Comparison of ENCODE assay signal across 17 cellular contexts in genomic region chr1:116755036-116755435, GRCh38. TPM values are rescaled to one million over a fixed set of nuclear protein-coding genes. Genes with fewer than 3 reads are reported as not detected.
DNase-seq lines count a peak whose midpoint lies in the region; ATAC-seq lines count a peak whose summit lies in the region.
"Had no signal": no experiment of that assay in that cellular context is flagged by ENCODE, and none has a peak within 500 bp of the region (broad histone marks: within the 10 kb centered on the region; RNA-seq: fewer than 3 reads in every experiment).

No MANE protein-coding gene starts in this region.

- H3K36me3 ChIP-seq in naive thymus-derived CD4-positive, alpha-beta T cell (ENCODE audit: control insufficient read depth in 2 of 3, insufficient read depth in 3 of 3, low read length in 3 of 3), result peaks cover 4 to 6% (median 6%) of the 10 kb centered on the region in 3 experiments
- H3K36me3 ChIP-seq in HAP-1 (replicated peaks), result no peaks in the 10 kb centered on the region
- H3K36me3 ChIP-seq: ascending aorta, heart right ventricle, SJCRH30 had no signal

- in situ Hi-C loops in HAP-1 (cut with MboI; ENCODE audit: low sequenced_read_pairs), result no loop called here

- intact Hi-C loops in naive thymus-derived CD4-positive, alpha-beta T cell (cut with micrococcal nuclease), result no loop called here

- H3K27me3 Mint-ChIP-seq in stimulated activated naive CD8-positive, alpha-beta T cell treated with anti-CD3 and anti-CD28 coated beads, Interleukin-15, Interleukin-2, amounts not matched to agents 100 ng/mL and 50 ng/mL, for 24 hours, result no peaks in the 10 kb centered on the region
- no peaks in the 10 kb centered on the region for H3K27me3 Mint-ChIP-seq in activated naive CD8-positive, alpha-beta T cell
- no peaks in the 10 kb centered on the region for H3K27me3 Mint-ChIP-seq in naive thymus-derived CD4-positive, alpha-beta T cell

- H3K27me3 ChIP-seq in naive thymus-derived CD4-positive, alpha-beta T cell (ENCODE audit: control insufficient read depth in 2 of 2, insufficient read depth in 2 of 2, low read length in 2 of 2), result no peaks in the 10 kb centered on the region
- no peaks in the 10 kb centered on the region for H3K27me3 ChIP-seq in HAP-1 (ENCODE audit: low read depth)
- H3K27me3 ChIP-seq: ascending aorta, heart right ventricle, SJCRH30, testis had no signal

- POLR2A ChIA-PET in naive thymus-derived CD4-positive, alpha-beta T cell (lab: Charles Lee), result interaction anchor here (1.0 to 11.7 kb wide), 11 partner anchors 12 to 305 kb away, joined by 3 to 367 read pairs (median 10); partner anchors contain the start of gene TTF2

- peak overlapping the region; percentile 99 for H3K27ac Mint-ChIP-seq in stimulated activated naive CD8-positive, alpha-beta T cell treated with anti-CD3 and anti-CD28 coated beads, Interleukin-15, Interleukin-2, amounts not matched to agents 100 ng/mL and 50 ng/mL, for 24 hours
- H3K27ac Mint-ChIP-seq in activated naive CD8-positive, alpha-beta T cell, result peak overlapping the region; percentile 100
- H3K27ac Mint-ChIP-seq in naive thymus-derived CD4-positive, alpha-beta T cell, result peak overlapping the region; percentile 93 to 99 (median 97)

- H3K4me3 Mint-ChIP-seq in stimulated activated naive CD8-positive, alpha-beta T cell treated with anti-CD3 and anti-CD28 coated beads, Interleukin-15, Interleukin-2, amounts not matched to agents 100 ng/mL and 50 ng/mL, for 24 hours, result peak overlapping the region; percentile 100
- H3K4me3 Mint-ChIP-seq in activated naive CD8-positive, alpha-beta T cell, result peak overlapping the region; percentile 97
- peak overlapping the region; percentile 91 to 100 (median 98) for H3K4me3 Mint-ChIP-seq in naive thymus-derived CD4-positive, alpha-beta T cell
- H3K4me3 Mint-ChIP-seq: naive B cell had no signal

- ATAC-seq in stimulated activated naive CD8-positive, alpha-beta T cell treated with anti-CD3 and anti-CD28 coated beads, Interleukin-15, Interleukin-2, amounts not matched to agents 100 U/mL and 50 U/mL, for 24 hours, result no peak
- ATAC-seq in naive thymus-derived CD4-positive, alpha-beta T cell, result no peak
- ATAC-seq in HG02884 (IDR thresholded peaks at IDR 0.05; ENCODE audit: unreplicated experiment), result no peak
- ATAC-seq: heart right ventricle had no signal

- DNase-seq in stimulated activated naive CD8-positive, alpha-beta T cell treated with anti-CD3 and anti-CD28 coated beads, Interleukin-15, Interleukin-2, amounts not matched to agents 100 U/mL and 50 U/mL, for 24 hours, result no peak
- no peak for DNase-seq in naive thymus-derived CD4-positive, alpha-beta T cell
- DNase-seq in UCSD-AML1 (lab: John Stamatoyannopoulos, UW; ENCODE audit: unreplicated experiment) (no peak), NCI-H2081 (lab: John Stamatoyannopoulos, UW) (no peak), HAP-1 (ENCODE audit: low spot score in 2 of 2) (no peak)
- DNase-seq: heart right ventricle, naive B cell, NCI-H1436, NCI-H345, SJCRH30, testis had no signal

- peak overlapping the region; percentile 90 for H3K4me3 ChIP-seq in naive thymus-derived CD4-positive, alpha-beta T cell (ENCODE audit: low read length)
- no peak overlapping the region for H3K4me3 ChIP-seq in HAP-1
- H3K4me3 ChIP-seq: ascending aorta, SJCRH30, testis had no signal

- CTCF ChIA-PET in naive thymus-derived CD4-positive, alpha-beta T cell (lab: Charles Lee), result interaction anchor here (0.9 to 4.4 kb wide), 9 partner anchors 8 to 297 kb away, joined by 3 to 40 read pairs (median 7); no protein-coding TSS in a partner anchor

- no peaks in the 10 kb centered on the region for H3K9me3 ChIP-seq in naive thymus-derived CD4-positive, alpha-beta T cell (ENCODE audit: control insufficient read depth in 2 of 3, low read length in 3 of 3)
- H3K9me3 ChIP-seq in HAP-1, result no peaks in the 10 kb centered on the region
- H3K9me3 ChIP-seq: ascending aorta, heart right ventricle, SJCRH30, testis had no signal

- peaks cover 66% of the 10 kb centered on the region for H3K36me3 Mint-ChIP-seq in stimulated activated naive CD8-positive, alpha-beta T cell treated with anti-CD3 and anti-CD28 coated beads, Interleukin-15, Interleukin-2, amounts not matched to agents 100 ng/mL and 50 ng/mL, for 24 hours (ENCODE audit: low read depth)
- peaks cover 33% of the 10 kb centered on the region for H3K36me3 Mint-ChIP-seq in activated naive CD8-positive, alpha-beta T cell
- H3K36me3 Mint-ChIP-seq in naive thymus-derived CD4-positive, alpha-beta T cell, result peaks cover 13 to 63% (median 32%) of the 10 kb centered on the region in 5 donors
- H3K36me3 Mint-ChIP-seq: naive B cell had no signal

- H3K4me1 ChIP-seq in naive thymus-derived CD4-positive, alpha-beta T cell (ENCODE audit: control insufficient read depth in 2 of 2, insufficient read depth in 2 of 2, low read length in 2 of 2), result peaks cover 33 to 37% of the 10 kb centered on the region in 2 donors
- no peaks in the 10 kb centered on the region for H3K4me1 ChIP-seq in HAP-1
- H3K4me1 ChIP-seq: ascending aorta, SJCRH30, testis had no signal

- peaks cover 38% of the 10 kb centered on the region for H3K4me1 Mint-ChIP-seq in stimulated activated naive CD8-positive, alpha-beta T cell treated with anti-CD3 and anti-CD28 coated beads, Interleukin-15, Interleukin-2, amounts not matched to agents 100 ng/mL and 50 ng/mL, for 24 hours (ENCODE audit: low read depth)
- H3K4me1 Mint-ChIP-seq in activated naive CD8-positive, alpha-beta T cell (ENCODE audit: low read depth), result peaks cover 39% of the 10 kb centered on the region
- H3K4me1 Mint-ChIP-seq in naive thymus-derived CD4-positive, alpha-beta T cell, result peaks cover 26 to 52% (median 45%) of the 10 kb centered on the region in 7 donors
- H3K4me1 Mint-ChIP-seq: naive B cell had no signal

- H3K9me3 Mint-ChIP-seq in stimulated activated naive CD8-positive, alpha-beta T cell treated with anti-CD3 and anti-CD28 coated beads, Interleukin-15, Interleukin-2, amounts not matched to agents 100 ng/mL and 50 ng/mL, for 24 hours, result peaks cover 3% of the 10 kb centered on the region
- H3K9me3 Mint-ChIP-seq in activated naive CD8-positive, alpha-beta T cell (ENCODE audit: low read depth), result no peaks in the 10 kb centered on the region
- H3K9me3 Mint-ChIP-seq in naive thymus-derived CD4-positive, alpha-beta T cell, result peaks cover 0 to 5% (median 3%) of the 10 kb centered on the region in 11 donors

- H3K27ac ChIP-seq in naive thymus-derived CD4-positive, alpha-beta T cell (ENCODE audit: low read depth, low read length), result peak overlapping the region; percentile 89
- H3K27ac ChIP-seq: HL-60, SJCRH30, testis had no signal

RNA-seq across cellular contexts. Expression of gene CD2, which starts 0.8 kb away (rescaled TPM):
- total RNA-seq in naive thymus-derived CD4-positive, alpha-beta T cell, result 100 to 1,000 TPM; 105 to 307 (median 174) TPM
- polyA plus RNA-seq in naive thymus-derived CD4-positive, alpha-beta T cell, result 100 to 1,000 TPM; 195 to 217 TPM
- total RNA-seq: ascending aorta, pulmonary artery endothelial cell, SJCRH30 had no signal
